8 cellular contexts compared by ENCODE assay signal in the genomic region with DNA sequence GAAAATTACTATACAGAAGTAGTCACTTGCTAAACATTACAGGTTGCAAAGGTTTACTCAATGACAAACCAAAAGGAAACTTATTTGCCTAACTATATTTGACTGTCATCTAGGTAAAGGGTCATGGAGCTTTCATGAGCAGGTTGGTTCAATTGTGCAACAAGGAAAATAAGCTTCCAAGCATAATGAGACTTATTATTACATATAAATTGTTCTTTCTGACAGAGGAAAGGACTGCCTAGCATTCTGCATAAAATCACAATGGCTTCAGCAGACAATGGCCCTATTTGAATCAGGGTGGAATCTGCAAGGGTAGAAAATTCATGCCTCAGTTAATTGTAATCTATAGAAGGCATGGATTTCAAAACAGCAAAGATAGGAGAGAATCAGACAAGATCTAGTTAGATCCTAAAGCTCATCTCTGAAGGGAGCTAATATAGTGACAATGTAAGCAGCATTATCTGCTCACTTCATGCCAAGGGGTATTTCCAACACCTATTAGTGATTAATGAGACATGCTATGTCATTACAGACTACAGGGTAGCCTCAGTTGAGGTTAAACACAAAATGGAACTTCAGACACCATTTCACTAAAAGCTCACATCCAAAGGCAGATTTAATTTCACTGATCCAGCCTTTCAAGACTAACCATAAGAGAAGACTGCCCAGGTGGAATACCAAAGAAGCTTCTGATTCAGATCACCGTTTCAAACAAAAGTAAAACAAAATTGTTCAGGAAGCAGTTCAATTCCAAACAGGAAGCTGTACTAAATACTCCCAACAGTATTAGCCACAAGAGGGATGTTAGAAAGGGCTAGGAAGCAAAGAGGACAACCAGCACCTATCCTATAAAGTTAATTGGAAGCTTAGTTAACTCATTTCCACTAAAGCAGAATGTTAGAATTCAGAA.
DNase-seq lines count a peak whose midpoint lies in the region; ATAC-seq and TF ChIP-seq lines count a peak whose summit lies in the region.

No MANE protein-coding gene starts in this region.

- peak overlapping the region; percentile 15 for H3K4me2 ChIP-seq in parathyroid adenoma (ENCODE audit: low read length)

- peaks cover 17% of the 10 kb centered on the region for H3K36me3 Mint-ChIP-seq in central memory CD8-positive, alpha-beta T cell (ENCODE audit: insufficient read depth)

- no peak overlapping the region for H3K9ac ChIP-seq in parathyroid adenoma

- H3K9me3 Mint-ChIP-seq in central memory CD8-positive, alpha-beta T cell: no peaks in the 10 kb centered on the region

- peaks cover 19% of the 10 kb centered on the region for H3K4me1 ChIP-seq in parathyroid adenoma

- H3K4me3 ChIP-seq in parathyroid adenoma (ENCODE audit: low read depth, low read length): no peak overlapping the region

- H3K79me2 ChIP-seq in parathyroid adenoma: peaks cover 51% of the 10 kb centered on the region

- no peaks in the 10 kb centered on the region for H3K27me3 Mint-ChIP-seq in central memory CD8-positive, alpha-beta T cell

- peak overlapping the region; percentile 16 for H3K4me3 Mint-ChIP-seq in central memory CD8-positive, alpha-beta T cell

- DNase-seq in central memory CD8-positive, alpha-beta T cell (ENCODE audit: low spot score in 2 of 2): no peak
- DNase-seq in NCI-H1930 (lab: John Stamatoyannopoulos, UW) (no peak), SHP77 (lab: John Stamatoyannopoulos, UW) (no peak)
- DNase-seq in activated effector memory CD4-positive, alpha-beta T cell treated with anti-CD3 and anti-CD28 coated beads, Interleukin-2, amount 50 U/mL, for 16 hours: no peak

- no peaks in the 10 kb centered on the region for H3K9me3 ChIP-seq in parathyroid adenoma (ENCODE audit: control insufficient read depth, low read length)

- peak overlapping the region; percentile 81 for H3K27ac Mint-ChIP-seq in central memory CD8-positive, alpha-beta T cell (ENCODE audit: low read depth)

- H3K27ac ChIP-seq in parathyroid adenoma: peak overlapping the region; percentile 53

- peaks cover 45% of the 10 kb centered on the region for H3K4me1 Mint-ChIP-seq in central memory CD8-positive, alpha-beta T cell

- H3K27me3 ChIP-seq in parathyroid adenoma (ENCODE audit: control insufficient read depth, insufficient read depth, low read length): no peaks in the 10 kb centered on the region

- H2AFZ ChIP-seq in parathyroid adenoma: no peak overlapping the region

- ATAC-seq in GM18520 (IDR thresholded peaks at IDR 0.05; ENCODE audit: unreplicated experiment) (peak; percentile 72), HG03175 (IDR thresholded peaks at IDR 0.05; ENCODE audit: unreplicated experiment) (peak; percentile 70), GM19328 (IDR thresholded peaks at IDR 0.05; ENCODE audit: unreplicated experiment) (no peak)
- ATAC-seq in central memory CD8-positive, alpha-beta T cell (replicated peaks; ENCODE audit: extremely low read depth, poor library complexity, severe bottlenecking): no peak

- no peak for TF ChIP-seq CTCF in parathyroid adenoma (IDR thresholded peaks at IDR 0.05)

- H3K36me3 ChIP-seq in parathyroid adenoma (ENCODE audit: control insufficient read depth, insufficient read depth, low read length): no peaks in the 10 kb centered on the region

Comparison
In these comparisons a context has a peak if more than half of its experiments do, and no peak if none do; other contexts are left out.
1. ATAC-seq: peak in GM18520 (single experiment) and HG03175 (single experiment); none in central memory CD8-positive, alpha-beta T cell (single experiment) and GM19328 (single experiment).